29 cellular contexts compared by ENCODE assay signal in genomic region chr5:2502970-2503594, GRCh38.
"Had no signal": no experiment of that assay in that cellular context is flagged by ENCODE, and none has a peak within 500 bp of the region (broad histone marks: within the 10 kb centered on the region; RNA-seq: fewer than 3 reads in every experiment).

No MANE protein-coding gene starts in this region.

- H3K27ac Mint-ChIP-seq: activated B cell treated with CpG ODN at 0.5 μM for 24 hours; activated CD8-positive, alpha-beta T cell treated with anti-CD3 and anti-CD28 coated beads for 36 hours; activated naive CD8-positive, alpha-beta T cell; activated T-helper 17 cell treated with anti-CD3 and anti-CD28 coated beads, Interleukin-2, amount 50 U/mL, for 72 hours; brain; dendritic cell treated with granulocyte-macrophage colony-stimulating factor and Interleukin-4, amounts not matched to agents 40 ng/mL and 50 ng/mL, for 4 days; endodermal cell; T-cell; T-helper 1 cell treated with Interleukin-12 subunit alpha and Interleukin-12 subunit beta and Interleukin-4 antibody, amounts not matched to agents 30 μg/mL and 1 μg/mL, for 36 hours had no signal

- H3K36me3 Mint-ChIP-seq: activated naive CD8-positive, alpha-beta T cell; brain; T-cell had no signal

- H3K4me1 Mint-ChIP-seq: activated B cell treated with CpG ODN at 0.5 μM for 24 hours; activated T-helper 17 cell treated with anti-CD3 and anti-CD28 coated beads, Interleukin-2, amount 50 U/mL, for 72 hours; central memory CD8-positive, alpha-beta T cell; endodermal cell; T-cell had no signal

- H3K27me3 Mint-ChIP-seq: activated B cell treated with CpG ODN at 0.5 μM for 24 hours; activated CD8-positive, alpha-beta T cell treated with anti-CD3 and anti-CD28 coated beads for 36 hours; activated naive CD8-positive, alpha-beta T cell; activated T-helper 17 cell treated with anti-CD3 and anti-CD28 coated beads, Interleukin-2, amount 50 U/mL, for 72 hours; central memory CD8-positive, alpha-beta T cell; dendritic cell treated with granulocyte-macrophage colony-stimulating factor and Interleukin-4, amounts not matched to agents 40 ng/mL and 50 ng/mL, for 4 days; T-cell had no signal

- ATAC-seq: activated CD4-positive, CD25-positive, alpha-beta regulatory T cell treated with anti-CD3 and anti-CD28 coated beads, Interleukin-2, amount 50 U/mL, for 24 hours; activated CD8-positive, alpha-beta T cell treated with anti-CD3 and anti-CD28 coated beads for 36 hours; activated T-cell treated with anti-CD3 and anti-CD28 coated beads, Interleukin-2, amount 50 U/mL, for 4 hours; activated T-helper 17 cell treated with anti-CD3 and anti-CD28 coated beads, Interleukin-2, amount 50 U/mL, for 72 hours; gastroesophageal sphincter; heart right ventricle; T-cell had no signal

- H3K4me3 Mint-ChIP-seq: activated B cell treated with CpG ODN at 0.5 μM for 24 hours; activated CD8-positive, alpha-beta T cell treated with anti-CD3 and anti-CD28 coated beads for 36 hours; activated naive CD8-positive, alpha-beta T cell; activated T-cell treated with anti-CD3 and anti-CD28 coated beads, Interleukin-2, amount 50 U/mL, for 4 hours; activated T-helper 17 cell treated with anti-CD3 and anti-CD28 coated beads, Interleukin-2, amount 50 U/mL, for 72 hours; brain; central memory CD8-positive, alpha-beta T cell; dendritic cell treated with granulocyte-macrophage colony-stimulating factor and Interleukin-4, amounts not matched to agents 40 ng/mL and 50 ng/mL, for 4 days; endodermal cell; T-cell; T-helper 1 cell treated with Interleukin-12 subunit alpha and Interleukin-12 subunit beta and Interleukin-4 antibody, amounts not matched to agents 30 μg/mL and 1 μg/mL, for 36 hours had no signal

- DNase-seq: activated B cell treated with CpG ODN at 0.5 μM for 24 hours; activated CD4-positive, alpha-beta T cell treated with anti-CD3 and anti-CD28 coated beads for 48 hours; activated CD4-positive, alpha-beta T cell treated with anti-CD3 and anti-CD28 coated beads, Interleukin-2, amount 50 U/mL, for 1 hour; activated CD4-positive, alpha-beta T cell treated with anti-CD3 and anti-CD28 coated beads, Interleukin-2, amount 50 U/mL, for 48 hours; activated CD8-positive, alpha-beta memory T cell treated with anti-CD3 and anti-CD28 coated beads for 24 hours; activated CD8-positive, alpha-beta T cell treated with anti-CD3 and anti-CD28 coated beads for 36 hours; activated effector memory CD4-positive, alpha-beta T cell treated with Interleukin-2 at 50 U/mL for 16 hours; activated gamma-delta T cell treated with Interleukin-2 at 50 U/mL for 16 hours; activated naive CD4-positive, alpha-beta T cell treated with anti-CD3 and anti-CD28 coated beads, Interleukin-2, amount 50 U/mL, for 16 hours; activated naive CD4-positive, alpha-beta T cell treated with Interleukin-2 at 50 U/mL for 16 hours; activated T-cell treated with anti-CD3 and anti-CD28 coated beads, Interleukin-2, amount 50 U/mL, for 4 hours; dorsolateral prefrontal cortex; effector memory CD4-positive, alpha-beta T cell; endodermal cell; erythroblast; esophagus squamous epithelium; foreskin melanocyte; heart right ventricle; T-cell; T1000; WERI-Rb-1 had no signal

- H3K9me3 Mint-ChIP-seq: activated T-cell treated with anti-CD3 and anti-CD28 coated beads, Interleukin-2, amount 50 U/mL, for 4 hours; central memory CD8-positive, alpha-beta T cell had no signal
